Comparison of ENCODE assay signal across 10 cellular contexts in genomic region chr16:70223971-70224513, GRCh38. TPM values are rescaled to one million over a fixed set of nuclear protein-coding genes. Genes with fewer than 3 reads are reported as not detected.
DNase-seq lines count a peak whose midpoint lies in the region; ATAC-seq and TF ChIP-seq lines count a peak whose summit lies in the region.
"Not testable (repeated sequence)": the region's sequence is repeated elsewhere in the genome, so short reads cannot be mapped to it uniquely, and the experiment has no call there.
"Had no signal": no experiment of that assay in that cellular context is flagged by ENCODE, and none has a peak within 500 bp of the region (broad histone marks: within the 10 kb centered on the region; RNA-seq: fewer than 3 reads in every experiment).

No MANE protein-coding gene starts in this region.

- H3K27me3 ChIP-seq in BLaER1 treated with 17β-estradiol and CSF1 and Interleukin-3, amounts not matched to agents 10 nM and 100 nM; naive thymus-derived CD4-positive, alpha-beta T cell (ENCODE audit: control insufficient read depth in 2 of 2, insufficient read depth in 2 of 2, low read length in 2 of 2): not testable (repeated sequence)

- peak overlapping the region in 8 of 11 experiments; percentile 26 to 56 (median 46); a peak in 12 of 22 replicates for H3K4me2 ChIP-seq in BLaER1 treated with 17β-estradiol and CSF1 and Interleukin-3, amounts not matched to agents 10 nM and 100 nM

- not testable (repeated sequence) for DNase-seq in T-helper 17 cell; activated T-cell treated with anti-CD3 and anti-CD28 coated beads, Interleukin-2, amount 50 U/mL, for 72 hours; central memory CD8-positive, alpha-beta T cell (ENCODE audit: low spot score in 2 of 2); glutamatergic neuron; naive thymus-derived CD4-positive, alpha-beta T cell; stimulated activated effector memory CD8-positive, alpha-beta T cell treated with anti-CD3 and anti-CD28 coated beads, Interleukin-12 subunit alpha, Interleukin-12 subunit beta, amount 100 ng/mL, for 72 hours (ENCODE audit: low spot score in 2 of 2)

- H3K27ac ChIP-seq in BLaER1 treated with 17β-estradiol and CSF1 and Interleukin-3, amounts not matched to agents 10 nM and 100 nM, result peak overlapping the region in 6 of 11 experiments; percentile 44 to 69 (median 53); a peak in 10 of 22 replicates
- H3K27ac ChIP-seq in naive thymus-derived CD4-positive, alpha-beta T cell (ENCODE audit: low read depth, low read length), result not testable (repeated sequence)

- CTCF ChIA-PET in naive thymus-derived CD4-positive, alpha-beta T cell (lab: Charles Lee), result not testable (repeated sequence)

- intact Hi-C loops in naive thymus-derived CD4-positive, alpha-beta T cell (cut with micrococcal nuclease), result not testable (repeated sequence)

- not testable (repeated sequence) for H3K4me3 Mint-ChIP-seq in T-helper 17 cell; activated T-cell treated with anti-CD3 and anti-CD28 coated beads, Interleukin-2, amount 50 U/mL, for 72 hours; central memory CD8-positive, alpha-beta T cell; naive thymus-derived CD4-positive, alpha-beta T cell; stimulated activated effector memory CD8-positive, alpha-beta T cell treated with anti-CD3 and anti-CD28 coated beads, Interleukin-12 subunit alpha, Interleukin-12 subunit beta, amount 100 ng/mL, for 72 hours
- peak overlapping the region; percentile 18 for H3K4me3 Mint-ChIP-seq in glutamatergic neuron (ENCODE audit: unreplicated experiment)

- H3K27ac Mint-ChIP-seq in T-helper 17 cell (peak overlapping the region; percentile 19), glutamatergic neuron (ENCODE audit: unreplicated experiment) (peak overlapping the region; percentile 96)
- H3K27ac Mint-ChIP-seq in activated T-cell treated with anti-CD3 and anti-CD28 coated beads, Interleukin-2, amount 50 U/mL, for 72 hours, result peak overlapping the region; percentile 89
- peak overlapping the region; percentile 66 for H3K27ac Mint-ChIP-seq in central memory CD8-positive, alpha-beta T cell (ENCODE audit: low read depth)
- H3K27ac Mint-ChIP-seq in naive thymus-derived CD4-positive, alpha-beta T cell, result peak overlapping the region in 5 of 9 donors; percentile 9 to 74 (median 48)
- H3K27ac Mint-ChIP-seq in stimulated activated effector memory CD8-positive, alpha-beta T cell treated with anti-CD3 and anti-CD28 coated beads, Interleukin-12 subunit alpha, Interleukin-12 subunit beta, amount 100 ng/mL, for 72 hours, result peak overlapping the region; percentile 71

- not testable (repeated sequence) for H3K9me3 ChIP-seq in BLaER1 treated with 17β-estradiol and CSF1 and Interleukin-3, amounts not matched to agents 10 nM and 100 nM (replicated peaks in 1 of 11); T-helper 17 cell (ENCODE audit: control insufficient read depth, low read length, poor library complexity, severe bottlenecking); naive thymus-derived CD4-positive, alpha-beta T cell (ENCODE audit: control insufficient read depth in 2 of 3, low read length in 3 of 3)

- H3K4me1 Mint-ChIP-seq in T-helper 17 cell, result not testable (repeated sequence)
- H3K4me1 Mint-ChIP-seq in activated T-cell treated with anti-CD3 and anti-CD28 coated beads, Interleukin-2, amount 50 U/mL, for 72 hours (ENCODE audit: low read depth), result peaks cover 15% of the 10 kb centered on the region
- peaks cover 16% of the 10 kb centered on the region for H3K4me1 Mint-ChIP-seq in central memory CD8-positive, alpha-beta T cell
- H3K4me1 Mint-ChIP-seq in glutamatergic neuron (ENCODE audit: low read depth, unreplicated experiment), result peaks cover 12% of the 10 kb centered on the region
- peaks cover 0 to 16% (median 5%) of the 10 kb centered on the region in 7 donors for H3K4me1 Mint-ChIP-seq in naive thymus-derived CD4-positive, alpha-beta T cell
- H3K4me1 Mint-ChIP-seq in stimulated activated effector memory CD8-positive, alpha-beta T cell treated with anti-CD3 and anti-CD28 coated beads, Interleukin-12 subunit alpha, Interleukin-12 subunit beta, amount 100 ng/mL, for 72 hours, result peaks cover 14% of the 10 kb centered on the region

- not testable (repeated sequence) for H4K20me1 ChIP-seq in BLaER1 treated with 17β-estradiol and CSF1 and Interleukin-3, amounts not matched to agents 10 nM and 100 nM

- not testable (repeated sequence) for H3K9me3 Mint-ChIP-seq in activated T-cell treated with anti-CD3 and anti-CD28 coated beads, Interleukin-2, amount 50 U/mL, for 72 hours; central memory CD8-positive, alpha-beta T cell; glutamatergic neuron (ENCODE audit: unreplicated experiment); naive thymus-derived CD4-positive, alpha-beta T cell; stimulated activated effector memory CD8-positive, alpha-beta T cell treated with anti-CD3 and anti-CD28 coated beads, Interleukin-12 subunit alpha, Interleukin-12 subunit beta, amount 100 ng/mL, for 72 hours

- peaks cover 10 to 21% (median 15%) of the 10 kb centered on the region in 10 experiments; a peak in 19 of 20 replicates for H3K4me1 ChIP-seq in BLaER1 treated with 17β-estradiol and CSF1 and Interleukin-3, amounts not matched to agents 10 nM and 100 nM
- not testable (repeated sequence) for H3K4me1 ChIP-seq in naive thymus-derived CD4-positive, alpha-beta T cell (ENCODE audit: control insufficient read depth in 2 of 2, insufficient read depth in 2 of 2, low read length in 2 of 2)

- H3K9ac ChIP-seq in BLaER1 treated with 17β-estradiol and CSF1 and Interleukin-3, amounts not matched to agents 10 nM and 100 nM, result peak overlapping the region in 4 of 11 experiments; percentile 32 to 50 (median 44); a peak in 3 of 22 replicates

- TF ChIP-seq CTCF in glutamatergic neuron (IDR thresholded peaks at IDR 0.05; ENCODE audit: partially characterized antibody, unreplicated experiment), result not testable (repeated sequence)

- H3K4me3 ChIP-seq in BLaER1 treated with 17β-estradiol and CSF1 and Interleukin-3, amounts not matched to agents 10 nM and 100 nM; naive thymus-derived CD4-positive, alpha-beta T cell (ENCODE audit: low read length): not testable (repeated sequence)

- peaks cover 26 to 51% (median 44%) of the 10 kb centered on the region in 11 experiments; a peak in 20 of 22 replicates for H3K36me3 ChIP-seq in BLaER1 treated with 17β-estradiol and CSF1 and Interleukin-3, amounts not matched to agents 10 nM and 100 nM
- not testable (repeated sequence) for H3K36me3 ChIP-seq in naive thymus-derived CD4-positive, alpha-beta T cell (ENCODE audit: control insufficient read depth in 2 of 3, insufficient read depth in 3 of 3, low read length in 3 of 3)

- POLR2A ChIA-PET in naive thymus-derived CD4-positive, alpha-beta T cell (lab: Charles Lee), result not testable (repeated sequence)

- ATAC-seq in T-helper 17 cell; activated T-cell treated with anti-CD3 and anti-CD28 coated beads, Interleukin-2, amount 50 U/mL, for 72 hours (replicated peaks in 1 of 2); central memory CD8-positive, alpha-beta T cell (replicated peaks; ENCODE audit: extremely low read depth, poor library complexity, severe bottlenecking); naive thymus-derived CD4-positive, alpha-beta T cell; stimulated activated effector memory CD8-positive, alpha-beta T cell treated with anti-CD3 and anti-CD28 coated beads, Interleukin-12 subunit alpha, Interleukin-12 subunit beta, amount 100 ng/mL, for 72 hours: not testable (repeated sequence)

- not testable (repeated sequence) for H3K27me3 Mint-ChIP-seq in T-helper 17 cell; activated T-cell treated with anti-CD3 and anti-CD28 coated beads, Interleukin-2, amount 50 U/mL, for 72 hours (ENCODE audit: low read depth); central memory CD8-positive, alpha-beta T cell; glutamatergic neuron (ENCODE audit: unreplicated experiment); naive thymus-derived CD4-positive, alpha-beta T cell

- not testable (repeated sequence) for H3K36me3 Mint-ChIP-seq in T-helper 17 cell (ENCODE audit: low read depth); glutamatergic neuron (ENCODE audit: unreplicated experiment)
- peaks cover 4 to 13% of the 10 kb centered on the region in 2 donors for H3K36me3 Mint-ChIP-seq in activated T-cell treated with anti-CD3 and anti-CD28 coated beads, Interleukin-2, amount 50 U/mL, for 72 hours (ENCODE audit: insufficient read depth in 2 of 2)
- peaks cover 46% of the 10 kb centered on the region for H3K36me3 Mint-ChIP-seq in central memory CD8-positive, alpha-beta T cell (ENCODE audit: insufficient read depth)
- peaks cover 0 to 23% (median 4%) of the 10 kb centered on the region in 5 donors for H3K36me3 Mint-ChIP-seq in naive thymus-derived CD4-positive, alpha-beta T cell
- peaks cover 86% of the 10 kb centered on the region for H3K36me3 Mint-ChIP-seq in stimulated activated effector memory CD8-positive, alpha-beta T cell treated with anti-CD3 and anti-CD28 coated beads, Interleukin-12 subunit alpha, Interleukin-12 subunit beta, amount 100 ng/mL, for 72 hours

RNA-seq across cellular contexts. Expression of gene EXOSC6, which starts 27.7 kb away (rescaled TPM):
- total RNA-seq in T-helper 17 cell (10 to 100 TPM; 27.4 to 31.6 TPM), glutamatergic neuron (ENCODE audit: unreplicated experiment) (62.8 TPM)
- 10 to 100 TPM; 26.3 to 28.2 TPM for total RNA-seq in activated T-cell treated with anti-CD3 and anti-CD28 coated beads, Interleukin-2, amount 50 U/mL, for 72 hours
- total RNA-seq in naive thymus-derived CD4-positive, alpha-beta T cell, result 10 to 100 TPM; 25.5 to 45.9 (median 36.4) TPM
- 1 to 10 TPM; 7.9 to 8.3 TPM for polyA plus RNA-seq in naive thymus-derived CD4-positive, alpha-beta T cell

RNA-seq across cellular contexts. Expression of gene CLEC18C, which starts 50.5 kb away (rescaled TPM):
- total RNA-seq in T-helper 17 cell (1 to 10 TPM in 1 of 2 donors, under 1 TPM in 1; 0.44 to 1.3 TPM), glutamatergic neuron (ENCODE audit: unreplicated experiment) (0.66 TPM)
- under 1 TPM; 0.35 to 0.84 TPM for total RNA-seq in activated T-cell treated with anti-CD3 and anti-CD28 coated beads, Interleukin-2, amount 50 U/mL, for 72 hours
- 1 to 10 TPM in 3 of 5 experiments, under 1 TPM in 1, not detected in 1; 0.89 to 2.0 (median 1.2) TPM for total RNA-seq in naive thymus-derived CD4-positive, alpha-beta T cell
- not detected for polyA plus RNA-seq in naive thymus-derived CD4-positive, alpha-beta T cell
- total RNA-seq: H1, IMR-90 had no signal
- polyA plus RNA-seq: CD14-positive monocyte had no signal

Comparison
In these comparisons a context has a peak if more than half of its experiments do, and no peak if none do; other contexts are left out.
1. H3K27ac Mint-ChIP-seq: peak in every context shown above with its lines; median percentile 96 in glutamatergic neuron; 89 in activated T-cell treated with anti-CD3 and anti-CD28 coated beads, Interleukin-2, amount 50 U/mL, for 72 hours; 71 in stimulated activated effector memory CD8-positive, alpha-beta T cell treated with anti-CD3 and anti-CD28 coated beads, Interleukin-12 subunit alpha, Interleukin-12 subunit beta, amount 100 ng/mL, for 72 hours; 66 in central memory CD8-positive, alpha-beta T cell; 48 in naive thymus-derived CD4-positive, alpha-beta T cell; 19 in T-helper 17 cell.